ENCODE assay signal across 15 cellular contexts in the genomic region with DNA sequence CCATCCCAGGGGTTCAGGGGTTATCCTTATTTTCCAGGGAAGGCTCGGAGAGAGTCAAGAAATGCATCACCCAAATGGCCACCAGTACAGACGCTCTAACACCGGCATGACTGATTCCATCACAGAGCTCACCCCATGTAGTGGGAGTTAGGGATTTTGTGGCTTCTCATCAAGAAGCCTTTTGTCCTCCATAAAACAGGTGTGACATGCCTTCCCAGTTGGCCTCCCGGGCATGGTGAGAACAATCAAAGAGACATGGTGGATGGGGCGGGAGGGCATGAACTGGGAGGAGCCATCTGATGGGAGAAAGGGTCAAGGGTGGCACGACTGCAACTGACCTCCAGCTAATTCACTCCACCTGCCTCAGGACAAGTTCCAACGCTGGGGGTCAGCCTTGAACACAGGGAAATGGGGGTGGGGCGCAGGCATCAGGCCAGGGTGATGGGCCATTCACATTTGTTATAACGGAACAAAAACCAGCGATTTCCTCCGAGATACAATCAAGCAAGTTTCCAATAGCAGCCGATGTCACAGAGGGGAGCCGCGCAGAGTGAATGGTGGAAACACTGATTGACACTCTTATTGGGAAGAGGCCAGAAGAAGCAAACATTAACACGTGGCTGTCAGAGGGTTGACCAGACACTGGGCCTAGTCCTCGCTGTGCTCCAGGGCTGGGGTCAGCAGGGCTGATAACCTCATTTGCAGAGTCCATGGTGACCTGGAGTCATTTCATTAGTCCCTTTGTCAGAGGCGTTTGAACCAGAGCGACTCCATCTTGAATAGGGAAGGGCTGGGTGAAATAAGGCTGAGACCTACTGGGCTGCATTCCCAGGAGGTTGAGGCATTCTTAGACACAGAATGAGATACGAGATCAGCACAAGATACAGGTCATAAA.
DNase-seq lines count a peak whose midpoint lies in the region; ATAC-seq and TF ChIP-seq lines count a peak whose summit lies in the region.
"Had no signal": no experiment of that assay in that cellular context is flagged by ENCODE, and none has a peak within 500 bp of the region (broad histone marks: within the 10 kb centered on the region; RNA-seq: fewer than 3 reads in every experiment).

No MANE protein-coding gene starts in this region.

- H4K5ac ChIP-seq in IMR-90 (ENCODE audit: low read depth, low read length): no peak overlapping the region

- POLR2A ChIA-PET in IMR-90 (lab: Charles Lee; ENCODE audit: unreplicated experiment): no interaction called here

- H3K4me3 ChIP-seq in IMR-90 (ENCODE audit: insufficient read depth, low read depth, low read length): no peak overlapping the region
- no peak overlapping the region for H3K4me3 ChIP-seq in osteoblast (ENCODE audit: insufficient read depth, low read length)
- H3K4me3 ChIP-seq: GM23248 had no signal

- H3K18ac ChIP-seq in IMR-90 (ENCODE audit: low read depth, low read length): no peak overlapping the region

- CTCF ChIA-PET in IMR-90 (lab: Yijun Ruan, JAX): interaction anchor here (1.3 kb wide), 1 partner anchor 213 kb away, joined by 3 read pairs; no protein-coding TSS in a partner anchor

- H3K4me1 Mint-ChIP-seq in chondrocyte (ENCODE audit: low read depth): peaks cover 12% of the 10 kb centered on the region

- H3K56ac ChIP-seq in IMR-90 (ENCODE audit: extremely low read depth, insufficient read depth, low read length): no peak overlapping the region

- no peak overlapping the region for H2BK5ac ChIP-seq in IMR-90 (ENCODE audit: low read depth, low read length, poor library complexity, severe bottlenecking)

- H2BK15ac ChIP-seq in IMR-90 (ENCODE audit: low read depth, low read length): no peak overlapping the region

- no peak for TF ChIP-seq CTCF in IMR-90 (conservative IDR thresholded peaks at IDR 0.05; ENCODE audit: low read depth, low read length)
- no peak for TF ChIP-seq CTCF in chondrocyte (IDR thresholded peaks at IDR 0.05)
- TF ChIP-seq CTCF in osteoblast (IDR thresholded peaks at IDR 0.05; ENCODE audit: extremely low read depth, low read depth, low read length): no peak

- no peak overlapping the region for H4K91ac ChIP-seq in IMR-90 (ENCODE audit: insufficient read depth, low read depth, low read length)

- TF ChIP-seq RAD21 in IMR-90 (IDR thresholded peaks at IDR 0.05; ENCODE audit: low read length): no peak

- intact Hi-C loops in IMR-90 (cut with micrococcal nuclease): no loop called here

- no TSS peak for BruUV-seq in IMR-90 (replicated peaks; lab: Mats Ljungman, UMichigan)

- peak overlapping the region; percentile 27; the same call in 1 of the 2 replicates for H2BK120ac ChIP-seq in IMR-90 (ENCODE audit: low read depth, low read length)

- H2AK5ac ChIP-seq in IMR-90 (ENCODE audit: low read depth, low read length): peak overlapping the region; percentile 72

- H3K79me2 ChIP-seq in osteoblast (ENCODE audit: insufficient read depth, low read length): no peaks in the 10 kb centered on the region

- H3K36me3 Mint-ChIP-seq in chondrocyte (ENCODE audit: low read depth): no peaks in the 10 kb centered on the region

- no peaks in the 10 kb centered on the region for H3K9me3 Mint-ChIP-seq in chondrocyte (ENCODE audit: low read depth)

- H3K4me2 ChIP-seq in IMR-90 (ENCODE audit: low read depth, low read length) (no peak overlapping the region), osteoblast (ENCODE audit: insufficient read depth, low read length) (no peak overlapping the region)
- H3K4me2 ChIP-seq: SK-N-SH had no signal

- H3K27me3 ChIP-seq in IMR-90 (ENCODE audit: control insufficient read depth, insufficient read depth, low read length): peaks cover 8% of the 10 kb centered on the region
- H3K27me3 ChIP-seq in osteoblast (ENCODE audit: insufficient read depth, low read length): no peaks in the 10 kb centered on the region

- H3K9me1 ChIP-seq in IMR-90 (ENCODE audit: insufficient read depth, low read length): peaks cover 6% of the 10 kb centered on the region; the same call in 1 of the 2 replicates

- peak overlapping the region; percentile 1 for H2AFZ ChIP-seq in IMR-90 (replicated peaks; ENCODE audit: low read length, poor library complexity)
- H2AFZ ChIP-seq in osteoblast (ENCODE audit: low read length): no peak overlapping the region
- H2AFZ ChIP-seq: GM23248 had no signal

- WGBS in IMR-90 (ENCODE audit: extremely low coverage in 2 of 2, insufficient read length in 1 of 2), 2 experiments: 82% methylated on average over 10 of the region's 19 CpGs; no CpG with 5 or more reads in 1 of the 2 experiments

- TF ChIP-seq POLR2A in IMR-90 (IDR thresholded peaks at IDR 0.05; ENCODE audit: low read depth, low read length): no peak

- H3K79me1 ChIP-seq in IMR-90 (ENCODE audit: low read depth in 1 of 2, low read length in 2 of 2): no peaks in the 10 kb centered on the region

- no peaks in the 10 kb centered on the region for H3K9me3 ChIP-seq in IMR-90 (ENCODE audit: control insufficient read depth, insufficient read depth, low read length)
- no peaks in the 10 kb centered on the region for H3K9me3 ChIP-seq in osteoblast (ENCODE audit: low read depth, low read length)
- H3K9me3 ChIP-seq: SK-N-SH had no signal

- dilution Hi-C loops in IMR-90 (cut with HindIII; ENCODE audit: low sequenced_read_pairs, unreplicated experiment): no loop called here

- H3K9ac ChIP-seq in IMR-90 (ENCODE audit: low read depth, low read length): no peak overlapping the region
- H3K9ac ChIP-seq: GM23248, SK-N-SH had no signal

- no peak overlapping the region; the same call in 1 of the 2 replicates for H3K4ac ChIP-seq in IMR-90 (ENCODE audit: low read depth, low read length)

- H3K27ac ChIP-seq in IMR-90 (ENCODE audit: insufficient read depth, low read length) (no peak overlapping the region), osteoblast (ENCODE audit: low read depth, low read length) (no peak overlapping the region)
- H3K27ac ChIP-seq: 22Rv1, GM23248 had no signal

- no peak overlapping the region for H2AK9ac ChIP-seq in IMR-90 (replicated peaks; ENCODE audit: low read depth, low read length, poor library complexity)

- DNase-seq in NCI-H2227 (lab: John Stamatoyannopoulos, UW; ENCODE audit: unreplicated experiment) (peak; percentile 64), NCI-H2227 treated with DMSO at 0.1 percent for 48 hours (lab: John Stamatoyannopoulos, UW) (no peak), IMR-90 (no peak), chondrocyte (ENCODE audit: low spot score) (peak; percentile 48), osteoblast (ENCODE audit: insufficient read length, low spot score, missing footprints) (peak; percentile 84), DMS 273 treated with DMSO at 0.1 percent for 48 hours (lab: John Stamatoyannopoulos, UW) (no peak)
- DNase-seq in stimulated activated CD4-positive, alpha-beta T cell treated with anti-CD3 and anti-CD28 coated beads, Interleukin-2, amount 100 ng/mL, for 24 hours: no peak
- DNase-seq: GM23248, HCEC 1CT, NCI-H187 treated with DMSO at 0.1 percent for 48 hours, NCI-H526 had no signal

- in situ Hi-C loops in IMR-90 (cut with MboI; ENCODE audit: low sequenced_read_pairs): no loop called here

- peaks cover 9% of the 10 kb centered on the region for H3K27me3 Mint-ChIP-seq in chondrocyte (ENCODE audit: low read depth)

- peaks cover 8% of the 10 kb centered on the region for H3K4me1 ChIP-seq in IMR-90 (ENCODE audit: control insufficient read depth, insufficient read depth, low read length)
- peaks cover 9% of the 10 kb centered on the region for H3K4me1 ChIP-seq in osteoblast (ENCODE audit: insufficient read depth, low read length)

- no peak overlapping the region for H2BK20ac ChIP-seq in IMR-90 (ENCODE audit: low read depth, low read length)

- H3K23ac ChIP-seq in IMR-90 (ENCODE audit: low read depth, low read length): no peak overlapping the region

- no peak overlapping the region for H3K4me3 Mint-ChIP-seq in chondrocyte (ENCODE audit: unreplicated experiment)

- ATAC-seq in IMR-90 (ENCODE audit: low read depth) (no peak), HG03045 (IDR thresholded peaks at IDR 0.05; ENCODE audit: unreplicated experiment) (no peak)
- ATAC-seq: Right ventricle myocardium inferior had no signal

- H3K14ac ChIP-seq in IMR-90 (replicated peaks; ENCODE audit: low read depth, low read length): peak overlapping the region; percentile 25; the same call in 1 of the 2 replicates

- no peaks in the 10 kb centered on the region for H3K36me3 ChIP-seq in IMR-90 (ENCODE audit: control insufficient read depth, insufficient read depth, low read length)
- no peaks in the 10 kb centered on the region for H3K36me3 ChIP-seq in osteoblast (ENCODE audit: insufficient read depth, low read length)

- no peak overlapping the region for H4K8ac ChIP-seq in IMR-90 (ENCODE audit: low read depth in 2 of 2, low read length in 2 of 2)

- no peak overlapping the region for H3K27ac Mint-ChIP-seq in chondrocyte (ENCODE audit: unreplicated experiment)

- H4K20me1 ChIP-seq in IMR-90 (ENCODE audit: insufficient read depth, low read length): no peaks in the 10 kb centered on the region
- H4K20me1 ChIP-seq in osteoblast (ENCODE audit: insufficient read depth, low read length): no peaks in the 10 kb centered on the region

TF ChIP-seq in IMR-90, 13 proteins besides CTCF, POLR2A, EP300 and RAD21 (continues in another document):
- TF ChIP-seq, protein P1, sequence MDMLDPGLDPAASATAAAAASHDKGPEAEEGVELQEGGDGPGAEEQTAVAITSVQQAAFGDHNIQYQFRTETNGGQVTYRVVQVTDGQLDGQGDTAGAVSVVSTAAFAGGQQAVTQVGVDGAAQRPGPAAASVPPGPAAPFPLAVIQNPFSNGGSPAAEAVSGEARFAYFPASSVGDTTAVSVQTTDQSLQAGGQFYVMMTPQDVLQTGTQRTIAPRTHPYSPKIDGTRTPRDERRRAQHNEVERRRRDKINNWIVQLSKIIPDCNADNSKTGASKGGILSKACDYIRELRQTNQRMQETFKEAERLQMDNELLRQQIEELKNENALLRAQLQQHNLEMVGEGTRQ (IDR thresholded peaks at IDR 0.05; ENCODE audit: low read depth, low read length): no peak
- TF ChIP-seq SMC3 (IDR thresholded peaks at IDR 0.05; ENCODE audit: low read depth, low read length) (no peak), RCOR1 (IDR thresholded peaks at IDR 0.05; ENCODE audit: insufficient replicate concordance, low read length) (no peak), CEBPB (IDR thresholded peaks at IDR 0.05; ENCODE audit: low read depth, low read length) (no peak), BHLHE40 (IDR thresholded peaks at IDR 0.05; ENCODE audit: low read depth, low read length) (no peak), CHD1 (IDR thresholded peaks at IDR 0.05; ENCODE audit: low read depth, low read length) (no peak), RFX5 (IDR thresholded peaks at IDR 0.05; ENCODE audit: low read depth, low read length) (no peak)
- TF ChIP-seq, protein P2, sequence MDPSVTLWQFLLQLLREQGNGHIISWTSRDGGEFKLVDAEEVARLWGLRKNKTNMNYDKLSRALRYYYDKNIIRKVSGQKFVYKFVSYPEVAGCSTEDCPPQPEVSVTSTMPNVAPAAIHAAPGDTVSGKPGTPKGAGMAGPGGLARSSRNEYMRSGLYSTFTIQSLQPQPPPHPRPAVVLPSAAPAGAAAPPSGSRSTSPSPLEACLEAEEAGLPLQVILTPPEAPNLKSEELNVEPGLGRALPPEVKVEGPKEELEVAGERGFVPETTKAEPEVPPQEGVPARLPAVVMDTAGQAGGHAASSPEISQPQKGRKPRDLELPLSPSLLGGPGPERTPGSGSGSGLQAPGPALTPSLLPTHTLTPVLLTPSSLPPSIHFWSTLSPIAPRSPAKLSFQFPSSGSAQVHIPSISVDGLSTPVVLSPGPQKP (IDR thresholded peaks at IDR 0.05; ENCODE audit: borderline replicate concordance, low read depth, low read length): no peak

Comparison
In these comparisons a context has a peak if more than half of its experiments do, and no peak if none do; other contexts are left out.
1. DNase-seq: peak in NCI-H2227 (single experiment), chondrocyte (single experiment) and osteoblast (single experiment); none in NCI-H2227 treated with DMSO at 0.1 percent for 48 hours (single experiment), IMR-90 (single experiment), stimulated activated CD4-positive, alpha-beta T cell treated with anti-CD3 and anti-CD28 coated beads, Interleukin-2, amount 100 ng/mL, for 24 hours (0 of 2) and DMS 273 treated with DMSO at 0.1 percent for 48 hours (single experiment).